In genomic region chr11:11605821-11606450, GRCh38 we compare ENCODE assay signal across 19 cellular contexts.
"Had no signal": no experiment of that assay in that cellular context is flagged by ENCODE, and none has a peak within 500 bp of the region (broad histone marks: within the 10 kb centered on the region; RNA-seq: fewer than 3 reads in every experiment).

No MANE protein-coding gene starts in this region.

- DNase-seq: activated CD4-positive, alpha-beta T cell treated with anti-CD3 and anti-CD28 coated beads, Interleukin-2, amount 10 ng/mL, durations not matched to agents 24 days and 14 days; activated CD4-positive, CD25-positive, alpha-beta regulatory T cell; activated CD8-positive, alpha-beta T cell treated with anti-CD3 and anti-CD28 coated beads for 36 hours; activated naive CD4-positive, alpha-beta T cell treated with anti-CD3 and anti-CD28 coated beads, Interleukin-2, amount 10 ng/mL, durations not matched to agents 7 days and 5 days; activated naive CD8-positive, alpha-beta T cell treated with anti-CD3 and anti-CD28 coated beads, Interleukin-2, amount 50 U/mL, for 24 hours; activated T-cell treated with anti-CD3 and anti-CD28 coated beads, Interleukin-2, amount 50 U/mL, for 1 hour; anterior cingulate cortex; colonic mucosa; heart left ventricle; left ventricle myocardium inferior; right cardiac atrium; stimulated activated CD4-positive, alpha-beta T cell treated with anti-CD3 and anti-CD28 coated beads, Interleukin-2, amount 100 ng/mL, for 24 hours; stimulated activated naive CD8-positive, alpha-beta T cell treated with anti-CD3 and anti-CD28 coated beads, Interleukin-15, Interleukin-2, amounts not matched to agents 100 U/mL and 50 U/mL, for 24 hours; substantia nigra; T-helper 9 cell; uterus had no signal

- H3K9me3 ChIP-seq: colonic mucosa, gastroesophageal sphincter, left ventricle myocardium inferior, tibial nerve, uterus had no signal

- ATAC-seq: activated CD8-positive, alpha-beta T cell treated with anti-CD3 and anti-CD28 coated beads for 36 hours; activated naive CD8-positive, alpha-beta T cell treated with anti-CD3 and anti-CD28 coated beads, Interleukin-2, amount 50 U/mL, for 24 hours; activated T-helper 17 cell treated with anti-CD3 and anti-CD28 coated beads, Interleukin-2, amount 50 U/mL, for 72 hours; gastroesophageal sphincter; heart left ventricle; right cardiac atrium; stimulated activated naive CD8-positive, alpha-beta T cell treated with anti-CD3 and anti-CD28 coated beads, Interleukin-15, Interleukin-2, amounts not matched to agents 100 U/mL and 50 U/mL, for 24 hours had no signal

- H3K4me1 ChIP-seq: colonic mucosa, uterus had no signal

- H3K27me3 ChIP-seq: colonic mucosa, gastroesophageal sphincter, heart left ventricle, tibial nerve, uterus had no signal

- H3K27ac ChIP-seq: colonic mucosa, gastroesophageal sphincter, heart left ventricle, left ventricle myocardium inferior, tibial nerve, uterus had no signal

- H3K4me3 ChIP-seq: colonic mucosa, gastroesophageal sphincter, heart left ventricle, left ventricle myocardium inferior, tibial nerve, uterus had no signal

- H3K36me3 ChIP-seq: colonic mucosa, gastroesophageal sphincter, heart left ventricle, tibial nerve, uterus had no signal
